ENCODE assay signal across 1 cellular context in genomic region chr1:86933562-86934377, GRCh38.
TF ChIP-seq lines count a peak whose summit lies in the region.

No MANE protein-coding gene starts in this region.

TF ChIP-seq in HEK293T, 16 proteins besides CTCF, POLR2A, EP300 and RAD21 (continued from another document):
- TF ChIP-seq SUZ12 (IDR thresholded peaks at IDR 0.05) (no peak), NFRKB (IDR thresholded peaks at IDR 0.05) (no peak), TARDBP (IDR thresholded peaks at IDR 0.05) (no peak)
